8 cellular contexts compared by ENCODE assay signal in the genomic region with DNA sequence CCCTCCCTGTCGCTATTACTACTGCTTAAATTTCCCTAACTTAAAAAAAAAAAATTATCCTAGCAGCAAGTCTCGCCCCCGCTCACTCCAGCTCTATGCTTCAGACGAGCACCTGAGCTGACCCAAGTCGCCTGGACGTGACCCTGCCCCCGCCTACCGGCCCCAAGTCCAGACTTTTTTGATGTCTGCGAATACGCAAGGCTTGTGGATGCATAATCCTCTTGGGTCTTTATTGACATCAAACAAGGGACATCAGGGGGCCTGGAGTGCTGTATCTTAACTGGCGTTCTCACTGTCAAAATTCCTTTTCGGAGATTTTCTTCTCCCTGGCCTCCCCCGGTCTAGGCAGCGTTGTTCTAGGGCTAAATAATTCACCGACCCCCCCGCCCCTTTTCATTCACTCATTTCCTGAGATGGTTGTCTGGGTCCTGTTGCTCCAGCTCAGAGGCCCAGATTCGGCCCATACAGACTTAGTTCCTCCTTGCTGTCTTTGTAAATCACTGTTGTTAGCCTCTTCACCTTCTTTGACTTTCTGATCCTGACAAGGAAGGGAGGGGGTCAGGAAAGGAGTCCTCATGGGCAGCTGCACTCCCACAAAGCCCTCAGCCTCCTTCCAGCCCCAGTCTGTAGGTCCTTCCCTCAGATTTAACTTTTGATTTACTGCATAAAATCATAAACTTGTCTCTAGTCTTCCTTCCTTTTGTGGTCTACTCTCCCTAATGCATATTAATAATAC. TPM values are rescaled to one million over a fixed set of nuclear protein-coding genes. Genes with fewer than 3 reads are reported as not detected.
DNase-seq lines count a peak whose midpoint lies in the region; ATAC-seq and TF ChIP-seq lines count a peak whose summit lies in the region.

No MANE protein-coding gene starts in this region.

- H3K4me1 ChIP-seq in BLaER1 treated with 17β-estradiol and CSF1 and Interleukin-3, amounts not matched to agents 10 nM and 100 nM, result peaks cover 18 to 30% (median 27%) of the 10 kb centered on the region in 10 experiments
- H3K4me1 ChIP-seq in KMS-11 (ENCODE audit: low read depth, poor library complexity, severe bottlenecking), result peaks cover 12% of the 10 kb centered on the region
- H3K4me1 ChIP-seq in colonic mucosa, result no peaks in the 10 kb centered on the region
- H3K4me1 ChIP-seq in neuron (ENCODE audit: insufficient read depth, low read length), result peaks cover 38% of the 10 kb centered on the region

- H3K27ac ChIP-seq in BLaER1 treated with 17β-estradiol and CSF1 and Interleukin-3, amounts not matched to agents 10 nM and 100 nM, result no peak overlapping the region; a peak in 1 of 22 replicates
- no peak overlapping the region for H3K27ac ChIP-seq in KMS-11
- H3K27ac ChIP-seq in colonic mucosa, result no peak overlapping the region

- no peak for TF ChIP-seq CTCF in KMS-11 (conservative IDR thresholded peaks at IDR 0.05; ENCODE audit: low read depth, low read length)
- no peak for TF ChIP-seq CTCF in colonic mucosa (IDR thresholded peaks at IDR 0.05)

- intact Hi-C loops in colonic mucosa (cut with DNase I), result loop anchor here (10.0 kb wide), 1 partner anchor 86 kb away; no protein-coding TSS in a partner anchor

- H3K79me2 ChIP-seq in KMS-11 (ENCODE audit: insufficient read depth, low read depth), result no peaks in the 10 kb centered on the region

- no peak for DNase-seq in colonic mucosa
- DNase-seq in NCI-H2227 treated with DMSO at 0.1 percent for 48 hours (lab: John Stamatoyannopoulos, UW), result no peak
- DNase-seq in SIG-M5 treated with dmso at 0.1 percent for 504 hours (lab: John Stamatoyannopoulos, UW; ENCODE audit: unreplicated experiment), result no peak
- DNase-seq in activated CD4-positive, alpha-beta T cell treated with anti-CD3 and anti-CD28 coated beads, Interleukin-2, amount 50 U/mL, for 4 hours, result no peak

- H4K20me1 ChIP-seq in BLaER1 treated with 17β-estradiol and CSF1 and Interleukin-3, amounts not matched to agents 10 nM and 100 nM, result peaks cover 0 to 36% (median 18%) of the 10 kb centered on the region in 11 experiments; a peak in 18 of 22 replicates
- H4K20me1 ChIP-seq in KMS-11 (ENCODE audit: insufficient read depth), result no peaks in the 10 kb centered on the region

- H3K36me3 ChIP-seq in BLaER1 treated with 17β-estradiol and CSF1 and Interleukin-3, amounts not matched to agents 10 nM and 100 nM, result no peaks in the 10 kb centered on the region
- no peaks in the 10 kb centered on the region for H3K36me3 ChIP-seq in KMS-11 (ENCODE audit: insufficient read depth)
- H3K36me3 ChIP-seq in colonic mucosa, result no peaks in the 10 kb centered on the region
- H3K36me3 ChIP-seq in neuron (ENCODE audit: insufficient read depth, low read length), result no peaks in the 10 kb centered on the region

- H3K4me3 ChIP-seq in BLaER1 treated with 17β-estradiol and CSF1 and Interleukin-3, amounts not matched to agents 10 nM and 100 nM, result peak overlapping the region; percentile 56 to 75 (median 64)
- H3K4me3 ChIP-seq in KMS-11 (IDR thresholded peaks at IDR 0.05; ENCODE audit: insufficient read depth, low read depth, low read length), result no peak overlapping the region
- H3K4me3 ChIP-seq in colonic mucosa, result peak overlapping the region; percentile 86
- H3K4me3 ChIP-seq in neuron (ENCODE audit: low read length), result peak overlapping the region; percentile 80

- peak overlapping the region; percentile 91 to 100 (median 96) for H3K4me2 ChIP-seq in BLaER1 treated with 17β-estradiol and CSF1 and Interleukin-3, amounts not matched to agents 10 nM and 100 nM
- H3K4me2 ChIP-seq in KMS-11, result peak overlapping the region; percentile 71

- H3K9me3 ChIP-seq in BLaER1 treated with 17β-estradiol and CSF1 and Interleukin-3, amounts not matched to agents 10 nM and 100 nM (replicated peaks in 1 of 11), result no peaks in the 10 kb centered on the region
- H3K9me3 ChIP-seq in colonic mucosa (no peaks in the 10 kb centered on the region), neuron (ENCODE audit: low read length) (no peaks in the 10 kb centered on the region)

- ATAC-seq in GM18511 (IDR thresholded peaks at IDR 0.05; ENCODE audit: unreplicated experiment), result no peak

- H2AFZ ChIP-seq in KMS-11 (ENCODE audit: low read depth) (peak overlapping the region; percentile 69), neuron (ENCODE audit: low read depth, low read length) (peak overlapping the region; percentile 46)

- H3K9ac ChIP-seq in BLaER1 treated with 17β-estradiol and CSF1 and Interleukin-3, amounts not matched to agents 10 nM and 100 nM, result peak overlapping the region in 5 of 11 experiments; percentile 34 to 67 (median 60); a peak in 8 of 22 replicates
- H3K9ac ChIP-seq in KMS-11 (no peak overlapping the region), colonic mucosa (ENCODE audit: low read depth in 2 of 2, low read length in 2 of 2) (peak overlapping the region in 1 of 2 donors; percentile 22)

- H3K27me3 ChIP-seq in BLaER1 treated with 17β-estradiol and CSF1 and Interleukin-3, amounts not matched to agents 10 nM and 100 nM, result peaks cover 59 to 69% (median 61%) of the 10 kb centered on the region in 11 experiments
- H3K27me3 ChIP-seq in KMS-11 (ENCODE audit: insufficient read depth, low read depth), result peaks cover 11% of the 10 kb centered on the region; the same call in 1 of the 2 replicates
- H3K27me3 ChIP-seq in colonic mucosa, result peaks cover 3% of the 10 kb centered on the region
- no peaks in the 10 kb centered on the region for H3K27me3 ChIP-seq in neuron (ENCODE audit: insufficient read depth, low read length)

RNA-seq across cellular contexts. Expression of gene LRP4, which starts 0.6 kb away (rescaled TPM):
- total RNA-seq in colonic mucosa, result 10 to 100 TPM; 23.6 to 62.6 TPM

RNA-seq across cellular contexts. Expression of gene CSTPP1, which starts 17.6 kb away (rescaled TPM):
- total RNA-seq in colonic mucosa, result 10 to 100 TPM; 35.8 to 63.6 TPM
